ENCODE assay signal across 28 cellular contexts in the genomic region with DNA sequence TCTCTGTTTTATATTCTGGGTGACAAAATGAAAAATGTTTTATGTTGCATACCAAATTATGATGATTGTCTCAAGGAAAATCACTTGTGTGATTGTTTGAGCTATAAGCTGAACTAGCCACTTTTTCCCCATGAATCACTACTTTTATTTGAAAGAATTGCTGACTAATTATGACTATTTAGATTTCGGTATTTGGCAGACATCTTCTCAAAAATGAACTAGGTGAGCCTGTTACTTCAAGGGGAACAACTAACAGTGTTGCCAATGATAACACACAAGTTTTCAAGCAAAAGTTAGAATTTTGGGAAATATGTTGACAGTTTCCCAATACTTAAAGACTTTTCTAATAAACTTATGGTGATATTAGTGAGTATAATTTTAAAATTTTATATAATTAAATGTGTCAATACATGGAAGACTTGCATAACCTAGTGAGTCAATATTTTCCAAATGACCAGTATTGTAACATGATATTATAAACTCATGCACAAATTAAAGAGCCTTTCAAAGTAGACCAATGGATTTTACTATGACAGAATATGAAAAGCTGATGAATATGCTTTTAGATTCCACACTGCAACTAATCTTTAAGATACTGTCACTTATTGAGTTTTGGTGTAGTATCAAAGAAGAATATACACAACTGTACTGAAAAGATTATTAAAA.
DNase-seq lines count a peak whose midpoint lies in the region; ATAC-seq and TF ChIP-seq lines count a peak whose summit lies in the region.
"Had no signal": no experiment of that assay in that cellular context is flagged by ENCODE, and none has a peak within 500 bp of the region (broad histone marks: within the 10 kb centered on the region; RNA-seq: fewer than 3 reads in every experiment).

No MANE protein-coding gene starts in this region.

- peaks cover 10% of the 10 kb centered on the region for H3K9me3 ChIP-seq in HAP-1

- H3K27me3 ChIP-seq in foreskin keratinocyte (no peaks in the 10 kb centered on the region), HAP-1 (ENCODE audit: low read depth) (no peaks in the 10 kb centered on the region)

- H3K4me1 Mint-ChIP-seq in osteocyte (ENCODE audit: unreplicated experiment) (no peaks in the 10 kb centered on the region), immature natural killer cell (no peaks in the 10 kb centered on the region)
- H3K4me1 Mint-ChIP-seq in activated CD8-positive, alpha-beta T cell treated with anti-CD3 and anti-CD28 coated beads for 36 hours (ENCODE audit: low read depth) = no peaks in the 10 kb centered on the region
- H3K4me1 Mint-ChIP-seq: activated B cell treated with CpG ODN at 0.5 μM for 24 hours; naive B cell; stimulated activated memory B cell treated with anti-CD40 and anti-IgM and Interleukin-4, amounts not matched to agents 10 μg/mL and 1 μg/mL and 100 μg/mL, for 72 hours had no signal

- no peak for TF ChIP-seq CTCF in AG09309 (IDR thresholded peaks at IDR 0.05; ENCODE audit: control insufficient read depth, insufficient read depth, low read depth, low read length, missing control alignments)
- no peak for TF ChIP-seq CTCF in astrocyte of the spinal cord (IDR thresholded peaks at IDR 0.05; ENCODE audit: low read depth, low read length)
- TF ChIP-seq CTCF in foreskin keratinocyte (conservative IDR thresholded peaks at IDR 0.05) = no peak
- TF ChIP-seq CTCF in osteocyte (IDR thresholded peaks at IDR 0.05) = no peak
- no peak for TF ChIP-seq CTCF in activated CD8-positive, alpha-beta T cell treated with anti-CD3 and anti-CD28 coated beads for 36 hours (IDR thresholded peaks at IDR 0.05)

- peak; percentile 57 for ATAC-seq in foreskin keratinocyte
- ATAC-seq in activated CD8-positive, alpha-beta T cell treated with anti-CD3 and anti-CD28 coated beads for 36 hours = no peak
- ATAC-seq: HepG2; left lobe of liver; Right ventricle myocardium inferior; stimulated activated memory B cell treated with anti-CD40 and anti-IgM and Interleukin-4, amounts not matched to agents 10 μg/mL and 1 μg/mL and 100 μg/mL, for 72 hours had no signal

- POLR2A ChIA-PET in activated CD8-positive, alpha-beta T cell treated with anti-CD3 and anti-CD28 coated beads for 36 hours (lab: Charles Lee) = no interaction called here

- H3K27ac Mint-ChIP-seq in osteocyte (ENCODE audit: unreplicated experiment) = no peak overlapping the region
- H3K27ac Mint-ChIP-seq in activated CD8-positive, alpha-beta T cell treated with anti-CD3 and anti-CD28 coated beads for 36 hours = no peak overlapping the region
- no peak overlapping the region for H3K27ac Mint-ChIP-seq in immature natural killer cell
- H3K27ac Mint-ChIP-seq: activated B cell treated with CpG ODN at 0.5 μM for 24 hours; dendritic cell treated with granulocyte-macrophage colony-stimulating factor and Interleukin-4, amounts not matched to agents 40 ng/mL and 50 ng/mL, for 4 days; naive B cell; stimulated activated memory B cell treated with anti-CD40 and anti-IgM and Interleukin-4, amounts not matched to agents 10 μg/mL and 1 μg/mL and 100 μg/mL, for 72 hours had no signal

- H3K36me3 ChIP-seq in HAP-1 (replicated peaks) = no peaks in the 10 kb centered on the region

- peaks cover 18% of the 10 kb centered on the region for H3K9me3 Mint-ChIP-seq in osteocyte (ENCODE audit: unreplicated experiment)
- H3K9me3 Mint-ChIP-seq in activated CD8-positive, alpha-beta T cell treated with anti-CD3 and anti-CD28 coated beads for 36 hours = peaks cover 24% of the 10 kb centered on the region
- H3K9me3 Mint-ChIP-seq in immature natural killer cell = peaks cover 7 to 27% (median 16%) of the 10 kb centered on the region in 6 donors

- no peak overlapping the region for H3K4me3 Mint-ChIP-seq in osteocyte (ENCODE audit: unreplicated experiment)
- H3K4me3 Mint-ChIP-seq in activated CD8-positive, alpha-beta T cell treated with anti-CD3 and anti-CD28 coated beads for 36 hours = no peak overlapping the region
- H3K4me3 Mint-ChIP-seq in immature natural killer cell = no peak overlapping the region
- H3K4me3 Mint-ChIP-seq: activated B cell treated with CpG ODN at 0.5 μM for 24 hours; dendritic cell treated with granulocyte-macrophage colony-stimulating factor and Interleukin-4, amounts not matched to agents 40 ng/mL and 50 ng/mL, for 4 days; naive B cell; stimulated activated memory B cell treated with anti-CD40 and anti-IgM and Interleukin-4, amounts not matched to agents 10 μg/mL and 1 μg/mL and 100 μg/mL, for 72 hours had no signal

- intact Hi-C loops in activated CD8-positive, alpha-beta T cell treated with anti-CD3 and anti-CD28 coated beads for 36 hours (cut with micrococcal nuclease) = no loop called here

- CTCF ChIA-PET in activated CD8-positive, alpha-beta T cell treated with anti-CD3 and anti-CD28 coated beads for 36 hours (lab: Charles Lee) = no interaction called here

- peak overlapping the region; percentile 12 for H3K27ac ChIP-seq in foreskin keratinocyte

- in situ Hi-C loops in astrocyte of the spinal cord (cut with HindIII; ENCODE audit: low sequenced_read_pairs) = no loop called here
- in situ Hi-C loops in HAP-1 (cut with MboI; ENCODE audit: low sequenced_read_pairs) = no loop called here

- H3K4me1 ChIP-seq in foreskin keratinocyte = peaks cover 6% of the 10 kb centered on the region
- no peaks in the 10 kb centered on the region for H3K4me1 ChIP-seq in HAP-1

- H3K27me3 Mint-ChIP-seq in osteocyte (ENCODE audit: unreplicated experiment) (peaks cover 4% of the 10 kb centered on the region), immature natural killer cell (ENCODE audit: low read depth in 3 of 3) (peaks cover 0 to 4% (median 3%) of the 10 kb centered on the region in 3 donors)
- no peaks in the 10 kb centered on the region for H3K27me3 Mint-ChIP-seq in activated CD8-positive, alpha-beta T cell treated with anti-CD3 and anti-CD28 coated beads for 36 hours

- no peaks in the 10 kb centered on the region for H3K36me3 Mint-ChIP-seq in osteocyte (ENCODE audit: unreplicated experiment)
- H3K36me3 Mint-ChIP-seq in activated CD8-positive, alpha-beta T cell treated with anti-CD3 and anti-CD28 coated beads for 36 hours (ENCODE audit: low read depth) = peaks cover 4% of the 10 kb centered on the region
- H3K36me3 Mint-ChIP-seq in immature natural killer cell = peaks cover 4 to 14% (median 9%) of the 10 kb centered on the region in 3 donors

- peak; percentile 57 for DNase-seq in AG09309 (ENCODE audit: low read depth)
- peak; percentile 58 for DNase-seq in HT1080 (ENCODE audit: low read depth)
- DNase-seq in astrocyte of the spinal cord (ENCODE audit: low read depth, low spot score) = peak; percentile 5
- DNase-seq in foreskin keratinocyte = peak; percentile 67 to 83
- DNase-seq in osteocyte (ENCODE audit: extremely low spot score, unreplicated experiment) = no peak
- DNase-seq in HAP-1 (ENCODE audit: low spot score in 2 of 2) = no peak
- no peak for DNase-seq in activated CD8-positive, alpha-beta T cell treated with anti-CD3 and anti-CD28 coated beads for 36 hours
- no peak for DNase-seq in immature natural killer cell
- DNase-seq: activated B cell treated with CpG ODN at 0.5 μM for 24 hours; activated CD4-positive, alpha-beta T cell treated with anti-CD3 and anti-CD28 coated beads, Interleukin-2, amount 50 U/mL, for 4 hours; activated CD8-positive, alpha-beta memory T cell treated with anti-CD3 and anti-CD28 coated beads, Interleukin-2, amount 50 U/mL, for 4 hours; activated naive CD4-positive, alpha-beta T cell treated with anti-CD3 and anti-CD28 coated beads, Interleukin-2, amount 50 U/mL, for 16 hours; anterior cingulate cortex; central memory CD4-positive, alpha-beta T cell; DMS53; foreskin melanocyte; GOT3; naive B cell; NCI-H1092 treated with DMSO at 0.1 percent for 48 hours; NCI-H187 treated with DMSO at 0.1 percent for 48 hours; NCI-H345; NCI-H774; stimulated activated CD4-positive, alpha-beta T cell treated with anti-CD3 and anti-CD28 coated beads, Interleukin-2, amount 100 ng/mL, for 48 hours had no signal

- H3K4me3 ChIP-seq in AG09309 (ENCODE audit: control insufficient read depth, low read depth, low read length) = no peak overlapping the region
- no peak overlapping the region for H3K4me3 ChIP-seq in astrocyte of the spinal cord (ENCODE audit: low read depth, low read length)
- H3K4me3 ChIP-seq in HAP-1 = no peak overlapping the region

Comparison
In these comparisons a context has a peak if more than half of its experiments do, and no peak if none do; other contexts are left out.
1. DNase-seq: peak in AG09309 (single experiment), HT1080 (single experiment), astrocyte of the spinal cord (single experiment) and foreskin keratinocyte (2 of 2); none in osteocyte (single experiment), HAP-1 (0 of 2), activated CD8-positive, alpha-beta T cell treated with anti-CD3 and anti-CD28 coated beads for 36 hours (single experiment) and immature natural killer cell (0 of 3).